14 cellular contexts compared by ENCODE assay signal in genomic region chr17:62098623-62099231, GRCh38. TPM values are rescaled to one million over a fixed set of nuclear protein-coding genes. Genes with fewer than 3 reads are reported as not detected.
A peak's percentile ranks its signal among the peaks of the same experiment; 100 is the strongest.
DNase-seq lines count a peak whose midpoint lies in the region; ATAC-seq, FAIRE-seq and TF ChIP-seq lines count a peak whose summit lies in the region.
"Had no signal": no experiment of that assay in that cellular context is flagged by ENCODE, and none has a peak within 500 bp of the region (broad histone marks: within the 10 kb centered on the region; RNA-seq: fewer than 3 reads in every experiment).

No MANE protein-coding gene starts in this region.

- H3K27ac ChIP-seq in thyroid gland (no peak overlapping the region), adrenal gland (no peak overlapping the region)
- H3K27ac ChIP-seq: HL-60 had no signal

- no peak overlapping the region for H3K4me3 Mint-ChIP-seq in activated T-helper 2 cell treated with anti-CD3 and anti-CD28 coated beads, Interferon-gamma antibody, Interleukin-2, Interleukin-4, amounts not matched to agents 10 μg/mL and 5 μg/mL and 100 μg/mL, durations not matched to agents 14 hours and 24 hours and 36 hours (ENCODE audit: low read depth)
- H3K4me3 Mint-ChIP-seq: WTC11 had no signal

- H3K4me1 ChIP-seq in thyroid gland (peaks cover 0 to 7% of the 10 kb centered on the region in 2 donors), adrenal gland (replicated peaks in 1 of 2) (peaks cover 3 to 7% of the 10 kb centered on the region in 2 donors)

- H3K4me1 Mint-ChIP-seq in activated T-helper 2 cell treated with anti-CD3 and anti-CD28 coated beads, Interferon-gamma antibody, Interleukin-2, Interleukin-4, amounts not matched to agents 10 μg/mL and 5 μg/mL and 100 μg/mL, durations not matched to agents 14 hours and 24 hours and 36 hours (ENCODE audit: low read depth), result peaks cover 20% of the 10 kb centered on the region

- intact Hi-C loops in activated T-helper 2 cell treated with anti-CD3 and anti-CD28 coated beads, Interferon-gamma antibody, Interleukin-2, Interleukin-4, amounts not matched to agents 10 μg/mL and 5 μg/mL and 100 μg/mL, durations not matched to agents 14 hours and 24 hours and 36 hours (cut with micrococcal nuclease), result no loop called here
- intact Hi-C loops in thyroid gland (cut with DNase I), result no loop called here
- intact Hi-C loops in adrenal gland (cut with DNase I), result no loop called here

- TF ChIP-seq POLR2A in thyroid gland (IDR thresholded peaks at IDR 0.05) (no peak), adrenal gland (IDR thresholded peaks at IDR 0.05) (no peak)

- WGBS in thyroid gland, 2 donors, result 82 to 85% methylated on average over 4 of the region's 4 CpGs
- 73 to 92% (median 81%) methylated on average over 4 of the region's 4 CpGs for WGBS in adrenal gland, 4 donors

- peak; percentile 85 for ATAC-seq in GM21367 (IDR thresholded peaks at IDR 0.05; ENCODE audit: unreplicated experiment)
- ATAC-seq in HG03103 (IDR thresholded peaks at IDR 0.05; ENCODE audit: low read depth, unreplicated experiment), result peak; percentile 80
- ATAC-seq: WTC11 had no signal

- no peak for TF ChIP-seq CTCF in thyroid gland (IDR thresholded peaks at IDR 0.05)
- TF ChIP-seq CTCF in adrenal gland (IDR thresholded peaks at IDR 0.05), result no peak

- H3K36me3 Mint-ChIP-seq in activated T-helper 2 cell treated with anti-CD3 and anti-CD28 coated beads, Interferon-gamma antibody, Interleukin-2, Interleukin-4, amounts not matched to agents 10 μg/mL and 5 μg/mL and 100 μg/mL, durations not matched to agents 14 hours and 24 hours and 36 hours (ENCODE audit: low read depth), result no peaks in the 10 kb centered on the region
- H3K36me3 Mint-ChIP-seq: WTC11 had no signal

- DNase-seq in GM18507 (ENCODE audit: extremely low spot score, insufficient read length, low read depth) (peak; percentile 52), thyroid gland (no peak), NCI-H128 (lab: John Stamatoyannopoulos, UW; ENCODE audit: unreplicated experiment) (no peak), adrenal gland (no peak), AG20443 (ENCODE audit: low spot score) (no peak)
- no peak for DNase-seq in activated T-helper 2 cell treated with anti-CD3 and anti-CD28 coated beads, Interferon-gamma antibody, Interleukin-2, Interleukin-4, amounts not matched to agents 10 μg/mL and 5 μg/mL and 100 μg/mL, durations not matched to agents 14 hours and 24 hours and 36 hours (ENCODE audit: low spot score)
- DNase-seq: head of caudate nucleus, NCI-H526 treated with DMSO at 0.1 percent for 48 hours had no signal

- H3K27ac Mint-ChIP-seq in activated T-helper 2 cell treated with anti-CD3 and anti-CD28 coated beads, Interferon-gamma antibody, Interleukin-2, Interleukin-4, amounts not matched to agents 10 μg/mL and 5 μg/mL and 100 μg/mL, durations not matched to agents 14 hours and 24 hours and 36 hours, result peak overlapping the region; percentile 1
- H3K27ac Mint-ChIP-seq: WTC11 had no signal

- no peaks in the 10 kb centered on the region for H3K36me3 ChIP-seq in thyroid gland
- H3K36me3 ChIP-seq in adrenal gland (replicated peaks in 1 of 2), result no peaks in the 10 kb centered on the region

- H3K27me3 ChIP-seq in thyroid gland (no peaks in the 10 kb centered on the region), adrenal gland (no peaks in the 10 kb centered on the region)

- FAIRE-seq in GM18507 (lab: Jason Lieb, UNC), result peak; percentile 86
- FAIRE-seq: bronchial epithelial cell, D721Med had no signal

- H3K4me3 ChIP-seq in thyroid gland (replicated peaks in 1 of 3) (no peak overlapping the region), adrenal gland (no peak overlapping the region)

- H3K9me3 ChIP-seq in thyroid gland, result no peaks in the 10 kb centered on the region
- H3K9me3 ChIP-seq in adrenal gland (replicated peaks in 1 of 3), result no peaks in the 10 kb centered on the region

- H3K27me3 Mint-ChIP-seq in activated T-helper 2 cell treated with anti-CD3 and anti-CD28 coated beads, Interferon-gamma antibody, Interleukin-2, Interleukin-4, amounts not matched to agents 10 μg/mL and 5 μg/mL and 100 μg/mL, durations not matched to agents 14 hours and 24 hours and 36 hours (ENCODE audit: low read depth), result no peaks in the 10 kb centered on the region

- H3K9me3 Mint-ChIP-seq in activated T-helper 2 cell treated with anti-CD3 and anti-CD28 coated beads, Interferon-gamma antibody, Interleukin-2, Interleukin-4, amounts not matched to agents 10 μg/mL and 5 μg/mL and 100 μg/mL, durations not matched to agents 14 hours and 24 hours and 36 hours, result no peaks in the 10 kb centered on the region
- H3K9me3 Mint-ChIP-seq: WTC11 had no signal

RNA-seq across cellular contexts. Expression of gene MED13, which starts 33.6 kb away (rescaled TPM):
- 59.4 and 60.2 TPM in 2 replicates for total RNA-seq in activated T-helper 2 cell treated with anti-CD3 and anti-CD28 coated beads, Interferon-gamma antibody, Interleukin-2, Interleukin-4, amounts not matched to agents 10 μg/mL and 5 μg/mL and 100 μg/mL, durations not matched to agents 14 hours and 24 hours and 36 hours
- total RNA-seq in thyroid gland, result 100 to 1,000 TPM in 1 of 4 donors, 10 to 100 TPM in 3; 58.9 to 156 (median 83.3) TPM
- total RNA-seq in adrenal gland, result 10 to 100 TPM; 32.4 to 62.3 (median 53.7) TPM
- polyA plus RNA-seq in adrenal gland, result 10 to 100 TPM in 2 of 3 donors, 1 to 10 TPM in 1; 8.2 to 25.0 (median 12.6) TPM
